Comparison of ENCODE assay signal across 26 cellular contexts in genomic region chr1:36708587-36708986, GRCh38.
"Had no signal": no experiment of that assay in that cellular context is flagged by ENCODE, and none has a peak within 500 bp of the region (broad histone marks: within the 10 kb centered on the region; RNA-seq: fewer than 3 reads in every experiment).

No MANE protein-coding gene starts in this region.

- H3K4me1 ChIP-seq: pancreas, psoas muscle, right atrium auricular region, upper lobe of right lung had no signal

- H3K27ac ChIP-seq: heart right ventricle, hepatocyte, left ventricle myocardium inferior, pancreas, psoas muscle, right atrium auricular region, spleen, suprapubic skin, thoracic aorta, tibial artery, upper lobe of right lung had no signal

- H3K27me3 ChIP-seq: right atrium auricular region had no signal

- H2AFZ ChIP-seq: hepatocyte had no signal

- H3K4me2 ChIP-seq: hepatocyte had no signal

- H3K36me3 ChIP-seq: heart right ventricle, left ventricle myocardium inferior, pancreas, right atrium auricular region, spleen, suprapubic skin, thoracic aorta, tibial artery, upper lobe of right lung had no signal

- H3K9me3 ChIP-seq: heart right ventricle, left ventricle myocardium inferior, mucosa of descending colon, pancreas, psoas muscle, right atrium auricular region, spleen, suprapubic skin, thoracic aorta, tibial artery, upper lobe of right lung had no signal

- ATAC-seq: mucosa of descending colon; naive thymus-derived CD4-positive, alpha-beta T cell; natural killer cell treated with Interleukin-12 subunit alpha and Interleukin-12 subunit beta and Interleukin-15 and Interleukin-18, amount 100 ng/mL, for 72 hours; pancreas; psoas muscle; sciatic nerve; stimulated activated effector memory CD8-positive, alpha-beta T cell treated with anti-CD3 and anti-CD28 coated beads, Interleukin-12 subunit alpha, Interleukin-12 subunit beta, amount 100 ng/mL, for 72 hours; upper lobe of right lung had no signal

- H3K4me3 ChIP-seq: heart right ventricle, hepatocyte, left ventricle myocardium inferior, lung, mucosa of descending colon, pancreas, psoas muscle, right atrium auricular region, spleen, suprapubic skin, thoracic aorta, tibial artery, upper lobe of right lung had no signal

- DNase-seq: heart right ventricle; islet precursor cell; left ventricle myocardium inferior; mesendoderm; midbrain; mucosa of descending colon; naive thymus-derived CD4-positive, alpha-beta T cell; nucleus accumbens; pancreas; posterior cingulate gyrus; psoas muscle; small intestine; spleen; stimulated activated CD4-positive, alpha-beta T cell treated with anti-CD3 and anti-CD28 coated beads, Interleukin-4, amount 100 ng/mL, for 24 hours; stimulated activated naive CD4-positive, alpha-beta T cell; trophoblast cell; upper lobe of right lung had no signal
